11 cellular contexts compared by ENCODE assay signal in the genomic region with DNA sequence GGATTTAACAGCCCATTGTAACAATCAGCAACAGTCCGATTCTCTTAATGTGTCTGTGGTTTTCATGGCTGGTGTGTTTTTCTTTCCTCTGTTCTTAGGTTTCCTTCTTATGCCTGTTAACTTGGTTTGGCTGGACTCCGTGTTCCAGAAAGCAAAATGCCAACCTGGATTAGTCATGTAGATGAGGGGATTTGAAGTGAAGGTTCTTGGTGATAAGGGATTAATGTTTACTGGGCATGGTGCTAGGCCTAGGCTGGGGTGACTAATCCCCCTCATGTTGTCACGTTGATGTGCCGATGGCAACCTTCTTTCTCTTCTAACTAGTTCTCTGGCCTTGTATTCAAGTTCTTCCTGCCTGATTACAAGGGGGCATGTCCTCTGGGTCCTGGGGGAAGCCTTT.
DNase-seq lines count a peak whose midpoint lies in the region; ATAC-seq, FAIRE-seq and TF ChIP-seq lines count a peak whose summit lies in the region.
"Had no signal": no experiment of that assay in that cellular context is flagged by ENCODE, and none has a peak within 500 bp of the region (broad histone marks: within the 10 kb centered on the region; RNA-seq: fewer than 3 reads in every experiment).

No MANE protein-coding gene starts in this region.

- no peak for FAIRE-seq in bronchial epithelial cell (lab: Jason Lieb, UNC)

- DNase-seq in LoVo (ENCODE audit: low spot score) (peak; percentile 22), bronchial epithelial cell (ENCODE audit: low read depth) (peak; percentile 75), left lung (no peak), upper lobe of right lung (no peak), dedifferentiated amniotic fluid mesenchymal stem cell (ENCODE audit: extremely low spot score) (no peak)
- DNase-seq: DMS 273 treated with DMSO at 0.1 percent for 48 hours, heart right ventricle, NCI-H1436 had no signal

- intact Hi-C loops in left lung (cut with DNase I) (loop anchor here in 1 of 2 donors (10.0 kb wide), 1 partner anchor 138 kb away; no protein-coding TSS in a partner anchor), upper lobe of right lung (cut with DNase I) (no loop called here)

- ATAC-seq in left lung: peak; percentile 76
- ATAC-seq in upper lobe of right lung: peak; percentile 85
- no peak for ATAC-seq in HG02884 (IDR thresholded peaks at IDR 0.05; ENCODE audit: unreplicated experiment)
- ATAC-seq in GM21447 (IDR thresholded peaks at IDR 0.05; ENCODE audit: unreplicated experiment): no peak

- H3K27ac ChIP-seq in left lung: peak overlapping the region in 1 of 2 donors; percentile 41
- H3K27ac ChIP-seq in upper lobe of right lung: peak overlapping the region; percentile 42
- H3K27ac ChIP-seq: cardiac muscle cell, heart right ventricle had no signal

- H3K4me1 ChIP-seq in left lung (no peaks in the 10 kb centered on the region), upper lobe of right lung (no peaks in the 10 kb centered on the region)
- H3K4me1 ChIP-seq: heart right ventricle had no signal

- H3K36me3 ChIP-seq in bronchial epithelial cell (ENCODE audit: control insufficient read depth, insufficient read depth, low read length) (no peaks in the 10 kb centered on the region), left lung (no peaks in the 10 kb centered on the region), upper lobe of right lung (no peaks in the 10 kb centered on the region)
- H3K36me3 ChIP-seq: cardiac muscle cell, heart right ventricle had no signal

- H3K27me3 ChIP-seq in bronchial epithelial cell (ENCODE audit: control insufficient read depth, insufficient read depth, low read length) (no peaks in the 10 kb centered on the region), left lung (no peaks in the 10 kb centered on the region), upper lobe of right lung (no peaks in the 10 kb centered on the region)
- H3K27me3 ChIP-seq: cardiac muscle cell had no signal

- no peaks in the 10 kb centered on the region for H3K9me3 ChIP-seq in left lung
- H3K9me3 ChIP-seq in upper lobe of right lung: no peaks in the 10 kb centered on the region
- H3K9me3 ChIP-seq: heart right ventricle had no signal

- no peak for TF ChIP-seq CTCF in bronchial epithelial cell (IDR thresholded peaks at IDR 0.05; ENCODE audit: insufficient read depth, low read length, severe bottlenecking)
- no peak for TF ChIP-seq CTCF in left lung (IDR thresholded peaks at IDR 0.05)
- TF ChIP-seq CTCF in upper lobe of right lung (IDR thresholded peaks at IDR 0.05): no peak

- H3K4me3 ChIP-seq in bronchial epithelial cell (ENCODE audit: low read depth, low read length) (no peak overlapping the region), left lung (no peak overlapping the region), upper lobe of right lung (no peak overlapping the region)
- H3K4me3 ChIP-seq: cardiac muscle cell, heart right ventricle had no signal

Comparison
In these comparisons a context has a peak if more than half of its experiments do, and no peak if none do; other contexts are left out.
1. DNase-seq: peak in LoVo (single experiment) and bronchial epithelial cell (single experiment); none in left lung (0 of 2), upper lobe of right lung (single experiment) and dedifferentiated amniotic fluid mesenchymal stem cell (single experiment).
2. ATAC-seq: peak in left lung (single experiment) and upper lobe of right lung (single experiment); none in HG02884 (single experiment) and GM21447 (single experiment).